In genomic region chr10:57849726-57850357, GRCh38 we compare ENCODE assay signal across 9 cellular contexts.
DNase-seq lines count a peak whose midpoint lies in the region; ATAC-seq and TF ChIP-seq lines count a peak whose summit lies in the region.
"Had no signal": no experiment of that assay in that cellular context is flagged by ENCODE, and none has a peak within 500 bp of the region (broad histone marks: within the 10 kb centered on the region; RNA-seq: fewer than 3 reads in every experiment).

No MANE protein-coding gene starts in this region.

- no TSS peak for BruUV-seq in Panc1 (replicated peaks; lab: Mats Ljungman, UMichigan)

- CTCF ChIA-PET in Panc1 (lab: Charles Lee): no interaction called here
- CTCF ChIA-PET in activated CD4-positive, alpha-beta memory T cell treated with anti-CD3 and anti-CD28 coated beads, Interleukin-2, amount 10 ng/mL, durations not matched to agents 7 days and 5 days (lab: Charles Lee): no interaction called here

- no peaks in the 10 kb centered on the region for H3K9me3 ChIP-seq in left ventricle myocardium inferior (replicated peaks)
- no peaks in the 10 kb centered on the region for H3K9me3 ChIP-seq in Panc1 (ENCODE audit: control insufficient read depth, insufficient read depth, low read depth, low read length)
- H3K9me3 ChIP-seq: mucosa of descending colon had no signal

- no peaks in the 10 kb centered on the region for H3K4me1 Mint-ChIP-seq in activated CD4-positive, alpha-beta memory T cell treated with anti-CD3 and anti-CD28 coated beads, Interleukin-2, amount 10 ng/mL, durations not matched to agents 7 days and 5 days

- H3K4me1 ChIP-seq in left ventricle myocardium inferior (peaks cover 23% of the 10 kb centered on the region), Panc1 (ENCODE audit: control insufficient read depth, insufficient read depth, low read length) (no peaks in the 10 kb centered on the region)

- H3K36me3 Mint-ChIP-seq in activated CD4-positive, alpha-beta memory T cell treated with anti-CD3 and anti-CD28 coated beads, Interleukin-2, amount 10 ng/mL, durations not matched to agents 7 days and 5 days (ENCODE audit: low read depth): no peaks in the 10 kb centered on the region

- H3K27me3 ChIP-seq in left ventricle myocardium inferior (ENCODE audit: low read depth): no peaks in the 10 kb centered on the region
- H3K27me3 ChIP-seq in Panc1 (ENCODE audit: control insufficient read depth, insufficient read depth, low read length): no peaks in the 10 kb centered on the region
- H3K27me3 ChIP-seq in H7 (ENCODE audit: control insufficient read depth, insufficient read depth, low read length): no peaks in the 10 kb centered on the region

- intact Hi-C loops in left ventricle myocardium inferior (cut with micrococcal nuclease) (no loop called here), left ventricle myocardium superior (cut with micrococcal nuclease) (no loop called here), Panc1 (cut with micrococcal nuclease; ENCODE audit: unreplicated experiment) (loop anchor here (10.0 kb wide), 2 partner anchors 265 to 515 kb away; no protein-coding TSS in a partner anchor)

- POLR2A ChIA-PET in Panc1 (lab: Charles Lee): no interaction called here
- POLR2A ChIA-PET in activated CD4-positive, alpha-beta memory T cell treated with anti-CD3 and anti-CD28 coated beads, Interleukin-2, amount 10 ng/mL, durations not matched to agents 7 days and 5 days (lab: Charles Lee): no interaction called here

- DNase-seq in left ventricle myocardium inferior (no peak), left ventricle myocardium superior (no peak), Panc1 (ENCODE audit: low read depth, low spot score) (peak; percentile 5), glomerular visceral epithelial cell (ENCODE audit: extremely low spot score) (peak; percentile 17), coronary artery (ENCODE audit: low spot score) (no peak), H7 (no peak)
- no peak for DNase-seq in activated CD4-positive, alpha-beta memory T cell treated with anti-CD3 and anti-CD28 coated beads, Interleukin-2, amount 10 ng/mL, durations not matched to agents 7 days and 5 days
- DNase-seq: mucosa of descending colon had no signal

- TF ChIP-seq CTCF in left ventricle myocardium inferior (IDR thresholded peaks at IDR 0.05; ENCODE audit: borderline replicate concordance) (peak; percentile 52), Panc1 (IDR thresholded peaks at IDR 0.05) (peak; percentile 52; the same call in 1 of the 2 replicates), coronary artery (IDR thresholded peaks at IDR 0.05) (no peak)

- H3K27ac Mint-ChIP-seq in activated CD4-positive, alpha-beta memory T cell treated with anti-CD3 and anti-CD28 coated beads, Interleukin-2, amount 10 ng/mL, durations not matched to agents 7 days and 5 days: no peak overlapping the region

- in situ Hi-C loops in Panc1 (cut with HindIII; ENCODE audit: low pct_unique_long_range_greater_than_20kb, low sequenced_read_pairs): no loop called here

- H3K36me3 ChIP-seq in left ventricle myocardium inferior (no peaks in the 10 kb centered on the region), Panc1 (ENCODE audit: control insufficient read depth, insufficient read depth, low read length) (no peaks in the 10 kb centered on the region), H7 (replicated peaks; ENCODE audit: control insufficient read depth, insufficient read depth, low read length) (no peaks in the 10 kb centered on the region)

- no peak overlapping the region for H3K4me3 ChIP-seq in left ventricle myocardium inferior
- no peak overlapping the region for H3K4me3 ChIP-seq in Panc1 (ENCODE audit: low read depth in 2 of 2, low read length in 2 of 2)
- H3K4me3 ChIP-seq in coronary artery: no peak overlapping the region
- no peak overlapping the region for H3K4me3 ChIP-seq in H7 (ENCODE audit: insufficient read depth, low read depth, low read length)
- H3K4me3 ChIP-seq: mucosa of descending colon had no signal

- ATAC-seq in left ventricle myocardium superior: no peak
- no peak for ATAC-seq in Panc1
- ATAC-seq in GM21786 (IDR thresholded peaks at IDR 0.05; ENCODE audit: unreplicated experiment): no peak
- ATAC-seq: mucosa of descending colon had no signal

- H3K4me3 Mint-ChIP-seq in activated CD4-positive, alpha-beta memory T cell treated with anti-CD3 and anti-CD28 coated beads, Interleukin-2, amount 10 ng/mL, durations not matched to agents 7 days and 5 days: no peak overlapping the region

- H3K27ac ChIP-seq in left ventricle myocardium inferior (replicated peaks): no peak overlapping the region
- H3K27ac ChIP-seq in Panc1 (ENCODE audit: low read length): no peak overlapping the region
- no peak overlapping the region for H3K27ac ChIP-seq in coronary artery

- no peaks in the 10 kb centered on the region for H3K9me3 Mint-ChIP-seq in activated CD4-positive, alpha-beta memory T cell treated with anti-CD3 and anti-CD28 coated beads, Interleukin-2, amount 10 ng/mL, durations not matched to agents 7 days and 5 days

- H3K27me3 Mint-ChIP-seq in activated CD4-positive, alpha-beta memory T cell treated with anti-CD3 and anti-CD28 coated beads, Interleukin-2, amount 10 ng/mL, durations not matched to agents 7 days and 5 days: no peaks in the 10 kb centered on the region

Comparison
In these comparisons a context has a peak if more than half of its experiments do, and no peak if none do; other contexts are left out.
1. DNase-seq: peak in Panc1 (single experiment) and glomerular visceral epithelial cell (single experiment); none in left ventricle myocardium inferior (single experiment), left ventricle myocardium superior (single experiment), activated CD4-positive, alpha-beta memory T cell treated with anti-CD3 and anti-CD28 coated beads, Interleukin-2, amount 10 ng/mL, durations not matched to agents 7 days and 5 days (single experiment), coronary artery (single experiment) and H7 (single experiment).